In genomic region chr5:143476601-143477211, GRCh38 we compare ENCODE assay signal across 32 cellular contexts.
"Had no signal": no experiment of that assay in that cellular context is flagged by ENCODE, and none has a peak within 500 bp of the region (broad histone marks: within the 10 kb centered on the region; RNA-seq: fewer than 3 reads in every experiment).

No MANE protein-coding gene starts in this region.

- H3K4me3 ChIP-seq: cardiac muscle cell, colonic mucosa, SK-N-MC had no signal

- H3K36me3 ChIP-seq: brain microvascular endothelial cell, cardiac muscle cell, colonic mucosa, WERI-Rb-1 had no signal

- DNase-seq: activated CD4-positive, alpha-beta memory T cell treated with anti-CD3 and anti-CD28 coated beads, Interleukin-2, amount 10 ng/mL, durations not matched to agents 7 days and 5 days; activated CD4-positive, alpha-beta T cell treated with anti-CD3 and anti-CD28 coated beads for 1 hour; activated CD4-positive, alpha-beta T cell treated with anti-CD3 and anti-CD28 coated beads for 48 hours; activated CD4-positive, CD25-positive, alpha-beta regulatory T cell; activated CD8-positive, alpha-beta memory T cell treated with anti-CD3 and anti-CD28 coated beads for 24 hours; activated CD8-positive, alpha-beta memory T cell treated with anti-CD3 and anti-CD28 coated beads, Interleukin-2, amount 10 ng/mL, durations not matched to agents 7 days and 5 days; activated effector memory CD4-positive, alpha-beta T cell treated with anti-CD3 and anti-CD28 coated beads, Interleukin-2, amount 50 U/mL, for 16 hours; activated naive CD4-positive, alpha-beta T cell; activated naive CD4-positive, alpha-beta T cell treated with anti-CD3 and anti-CD28 coated beads, Interleukin-2, amount 50 U/mL, for 16 hours; activated naive CD8-positive, alpha-beta T cell treated with anti-CD3 and anti-CD28 coated beads for 36 hours; activated T-cell treated with anti-CD3 and anti-CD28 coated beads, Interleukin-2, amount 50 U/mL, for 1 hour; activated T-cell treated with anti-CD3 and anti-CD28 coated beads, Interleukin-2, amount 50 U/mL, for 72 hours; amniotic stem cell; aorta; brain microvascular endothelial cell; colonic mucosa; MM.1S; NCI-H1092 treated with DMSO at 0.1 percent for 48 hours; NCI-H1417; NCI-H187 treated with DMSO at 0.1 percent for 48 hours; NCI-H2081; NCI-H345; NCI-H524 treated with DMSO at 0.1 percent for 48 hours; NCI-H748 treated with DMSO at 0.1 percent for 48 hours; NK-92 treated with Interleukin-12 subunit alpha and Interleukin-12 subunit beta, amount 100 ng/mL, for 24 hours; OCI-M1; Right ventricle myocardium superior; T1000; WERI-Rb-1 had no signal

- H3K27ac ChIP-seq: brain microvascular endothelial cell, cardiac muscle cell, colonic mucosa, SK-N-MC, WERI-Rb-1 had no signal

- H3K4me1 ChIP-seq: colonic mucosa had no signal

- ATAC-seq: activated CD8-positive, alpha-beta memory T cell treated with anti-CD3 and anti-CD28 coated beads, Interleukin-2, amount 10 ng/mL, durations not matched to agents 7 days and 5 days; activated T-cell treated with anti-CD3 and anti-CD28 coated beads, Interleukin-2, amount 50 U/mL, for 72 hours; activated T-helper 17 cell treated with anti-CD3 and anti-CD28 coated beads, Interleukin-2, amount 50 U/mL, for 72 hours had no signal

- H3K9me3 ChIP-seq: colonic mucosa had no signal
